Comparison of ENCODE assay signal across 10 cellular contexts in the genomic region with DNA sequence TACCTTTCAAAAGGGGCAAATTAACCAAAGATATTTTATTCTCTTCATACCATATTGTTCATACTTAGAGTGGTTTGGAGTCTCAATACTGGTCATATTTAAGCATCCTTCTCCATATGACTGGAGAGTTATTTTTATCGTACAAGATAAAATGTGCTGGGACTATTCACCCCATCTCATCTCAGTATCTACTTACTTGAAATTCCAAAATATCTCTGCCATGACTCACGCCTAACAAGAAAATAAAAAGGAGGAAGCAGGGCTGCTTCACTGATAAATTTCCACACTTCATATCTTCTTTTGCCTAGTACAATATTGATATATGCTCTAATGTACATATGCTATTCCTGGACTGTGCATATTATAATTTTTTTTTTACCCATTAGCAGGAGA.
DNase-seq lines count a peak whose midpoint lies in the region; ATAC-seq and TF ChIP-seq lines count a peak whose summit lies in the region.
"Had no signal": no experiment of that assay in that cellular context is flagged by ENCODE, and none has a peak within 500 bp of the region (broad histone marks: within the 10 kb centered on the region; RNA-seq: fewer than 3 reads in every experiment).

No MANE protein-coding gene starts in this region.

- TF ChIP-seq CTCF in HFF-Myc (IDR thresholded peaks at IDR 0.05; ENCODE audit: low read depth, low read length, missing control alignments), result no peak
- TF ChIP-seq CTCF in RWPE2 (IDR thresholded peaks at IDR 0.05; ENCODE audit: poor library complexity, severe bottlenecking), result no peak

- peaks cover 22% of the 10 kb centered on the region for H3K4me1 ChIP-seq in RWPE2 (ENCODE audit: insufficient read depth, poor library complexity, severe bottlenecking)
- H3K4me1 ChIP-seq: gastrocnemius medialis had no signal

- ATAC-seq in RWPE2 (ENCODE audit: low read depth), result peak; percentile 86
- ATAC-seq: gastrocnemius medialis had no signal

- H3K27ac ChIP-seq in RWPE2 (ENCODE audit: poor library complexity, severe bottlenecking), result peak overlapping the region; percentile 94
- H3K27ac ChIP-seq: gastrocnemius medialis had no signal

- no peaks in the 10 kb centered on the region for H3K36me3 ChIP-seq in RWPE2 (ENCODE audit: low read depth)
- H3K36me3 ChIP-seq: gastrocnemius medialis had no signal

- no peaks in the 10 kb centered on the region for H3K9me3 ChIP-seq in RWPE2 (ENCODE audit: severe bottlenecking)
- H3K9me3 ChIP-seq: gastrocnemius medialis had no signal

- DNase-seq in HFF-Myc (ENCODE audit: extremely low read depth, low read depth), result peak; percentile 12
- no peak for DNase-seq in RWPE2 (ENCODE audit: low spot score)
- DNase-seq in fibroblast of peridontal ligament (ENCODE audit: extremely low read depth), result peak; percentile 70
- peak; percentile 49 for DNase-seq in skeletal muscle cell (ENCODE audit: low read depth)
- no peak for DNase-seq in NOMO-1 (lab: John Stamatoyannopoulos, UW; ENCODE audit: unreplicated experiment in 2 of 2)
- no peak for DNase-seq in retina
- DNase-seq in iPS-NIHi11 (ENCODE audit: low spot score), result no peak
- DNase-seq: gastrocnemius medialis; NCI-H510A treated with DMSO at 0.1 percent for 48 hours; stimulated activated CD4-positive, alpha-beta T cell treated with anti-CD3 and anti-CD28 coated beads, Interleukin-4, amount 100 ng/mL, for 4 hours had no signal

- no peak overlapping the region for H3K4me3 ChIP-seq in HFF-Myc (replicated peaks; ENCODE audit: low read depth, low read length)
- H3K4me3 ChIP-seq in RWPE2 (ENCODE audit: severe bottlenecking), result no peak overlapping the region
- H3K4me3 ChIP-seq in skeletal muscle cell (ENCODE audit: low read depth, low read length), result no peak overlapping the region
- H3K4me3 ChIP-seq: gastrocnemius medialis had no signal

- no peaks in the 10 kb centered on the region for H3K27me3 ChIP-seq in RWPE2 (ENCODE audit: insufficient read depth, poor library complexity, severe bottlenecking)
- H3K27me3 ChIP-seq: gastrocnemius medialis had no signal

Comparison
In these comparisons a context has a peak if more than half of its experiments do, and no peak if none do; other contexts are left out.
1. DNase-seq: peak in HFF-Myc (single experiment), fibroblast of peridontal ligament (single experiment) and skeletal muscle cell (single experiment); none in RWPE2 (single experiment), NOMO-1 (0 of 2), retina (single experiment) and iPS-NIHi11 (single experiment).